Comparison of ENCODE assay signal across 16 cellular contexts in the genomic region with DNA sequence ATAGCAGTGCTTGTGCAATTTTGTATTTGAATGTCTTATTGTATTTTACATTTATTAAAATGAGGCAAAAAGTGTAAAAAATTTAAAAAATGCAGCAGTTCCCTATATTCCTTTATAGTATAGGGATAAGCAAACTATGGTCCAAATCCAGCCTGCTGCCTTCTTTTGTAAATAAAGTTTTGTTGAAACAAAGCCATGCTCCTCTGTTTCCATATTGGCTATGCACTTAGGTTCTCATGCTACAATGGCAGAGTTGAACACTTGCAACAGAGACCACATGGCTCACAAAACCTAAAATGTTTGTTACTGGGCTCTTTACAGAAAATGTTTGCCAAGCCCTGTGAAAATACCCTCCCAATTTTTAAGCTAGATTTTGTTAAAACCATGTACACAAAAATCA. TPM values are rescaled to one million over a fixed set of nuclear protein-coding genes. Genes with fewer than 3 reads are reported as not detected.
DNase-seq lines count a peak whose midpoint lies in the region; ATAC-seq, FAIRE-seq and TF ChIP-seq lines count a peak whose summit lies in the region.
"Had no signal": no experiment of that assay in that cellular context is flagged by ENCODE, and none has a peak within 500 bp of the region (broad histone marks: within the 10 kb centered on the region; RNA-seq: fewer than 3 reads in every experiment).

No MANE protein-coding gene starts in this region.

- H3K36me3 ChIP-seq in SK-N-MC (ENCODE audit: insufficient read depth, low read length), result no peaks in the 10 kb centered on the region
- H3K36me3 ChIP-seq in liver (ENCODE audit: control insufficient read depth in 4 of 4, insufficient read depth in 3 of 4, low read depth in 1 of 4, low read length in 3 of 4), result no peaks in the 10 kb centered on the region
- H3K36me3 ChIP-seq: BLaER1 treated with 17β-estradiol and CSF1 and Interleukin-3, amounts not matched to agents 10 nM and 100 nM had no signal

- no peaks in the 10 kb centered on the region for H3K27me3 ChIP-seq in liver (ENCODE audit: control insufficient read depth in 4 of 4, insufficient read depth in 4 of 4, low read length in 3 of 4)
- H3K27me3 ChIP-seq: BLaER1 treated with 17β-estradiol and CSF1 and Interleukin-3, amounts not matched to agents 10 nM and 100 nM had no signal

- 0 out of 3 replicates have a peak overlapping the region, but pooled peaks have one; percentile 28 for H3K4me2 ChIP-seq in A549

- H3K4me3 ChIP-seq in A549, result no peak overlapping the region
- no peak overlapping the region for H3K4me3 ChIP-seq in SK-N-MC
- H3K4me3 ChIP-seq in liver (ENCODE audit: low read depth in 1 of 3, low read length in 3 of 3), result no peak overlapping the region
- H3K4me3 ChIP-seq: BLaER1 treated with 17β-estradiol and CSF1 and Interleukin-3, amounts not matched to agents 10 nM and 100 nM had no signal

- POLR2A ChIA-PET in A549 (lab: Yijun Ruan, JAX), result interaction anchor here (0.6 kb wide), 1 partner anchor 43 kb away, joined by 4 read pairs; no protein-coding TSS in a partner anchor

- ATAC-seq in A549 (no peak), omental fat pad (ENCODE audit: low FRiP score) (no peak)

- TF ChIP-seq POLR2A in A549 (IDR thresholded peaks at IDR 0.05; ENCODE audit: low read length), result no peak

- TF ChIP-seq CTCF in A549 (IDR thresholded peaks at IDR 0.05), result no peak
- TF ChIP-seq CTCF in liver (IDR thresholded peaks at IDR 0.05; ENCODE audit: low read depth, low read length, missing input control), result no peak
- TF ChIP-seq CTCF in omental fat pad (IDR thresholded peaks at IDR 0.05), result no peak

- CTCF ChIA-PET in A549 (lab: Yijun Ruan, JAX), result interaction anchor here (0.6 to 4.3 kb wide), 5 partner anchors 14 to 149 kb away, joined by 3 to 19 read pairs (median 4); no protein-coding TSS in a partner anchor

- no peak for DNase-seq in A549 (ENCODE audit: low read depth in 1 of 2, low spot score in 1 of 2)
- no peak for DNase-seq in GM19239 (ENCODE audit: insufficient read length, low spot score)
- DNase-seq in SK-N-MC (ENCODE audit: low read depth, low spot score), result no peak
- no peak for DNase-seq in kidney tubule cell (ENCODE audit: low spot score)
- no peak for DNase-seq in NCI-H2107 treated with DMSO at 0.1 percent for 48 hours (lab: John Stamatoyannopoulos, UW; ENCODE audit: unreplicated experiment)
- DNase-seq in omental fat pad (ENCODE audit: low spot score), result no peak
- DNase-seq: 8988T; ACHN; CD4-positive, CD25-positive, alpha-beta regulatory T cell; DMS79; GOT3; H9 had no signal

- H3K9ac ChIP-seq in SK-N-MC (ENCODE audit: insufficient read length) (no peak overlapping the region), liver (ENCODE audit: low read depth in 1 of 2, low read length in 2 of 2) (no peak overlapping the region)

- H3K9me3 ChIP-seq in A549 (no peaks in the 10 kb centered on the region), SK-N-MC (ENCODE audit: low read depth, low read length) (no peaks in the 10 kb centered on the region), liver (ENCODE audit: control insufficient read depth in 4 of 4, low read length in 3 of 4) (no peaks in the 10 kb centered on the region)
- H3K9me3 ChIP-seq: BLaER1 treated with 17β-estradiol and CSF1 and Interleukin-3, amounts not matched to agents 10 nM and 100 nM had no signal

- no peak for TF ChIP-seq EP300 in A549 (IDR thresholded peaks at IDR 0.05)

- TF ChIP-seq RAD21 in A549 (conservative IDR thresholded peaks at IDR 0.05 in 1 of 2, IDR thresholded peaks at IDR 0.05 in 1 of 2) (no peak), liver (IDR thresholded peaks at IDR 0.05) (no peak)

- FAIRE-seq in A549 (lab: Jason Lieb, UNC), result no peak
- peak; percentile 66 for FAIRE-seq in GM19239 (lab: Jason Lieb, UNC)
- FAIRE-seq: GM12891, HTR-8/SVneo had no signal

- H3K4me1 ChIP-seq in A549 (peaks cover 91% of the 10 kb centered on the region), liver (ENCODE audit: control insufficient read depth in 4 of 4, insufficient read depth in 4 of 4, low read length in 3 of 4) (peaks cover 0 to 4% (median 2%) of the 10 kb centered on the region in 4 donors)

- H3K27ac ChIP-seq in A549 (peak overlapping the region; percentile 6 to 38; a peak in 4 of 6 replicates), SK-N-MC (0 out of 2 replicates have a peak overlapping the region, but pooled peaks have one; percentile 19), liver (ENCODE audit: low read depth in 1 of 2, low read length in 2 of 2) (no peak overlapping the region)

TF ChIP-seq in A549, 52 proteins besides CTCF, POLR2A, EP300 and RAD21:
- no peak for TF ChIP-seq RFX5 (IDR thresholded peaks at IDR 0.05)
- no peak for TF ChIP-seq FOSB (CRISPR knock-in tag; IDR thresholded peaks at IDR 0.05)
- no peak for TF ChIP-seq MAFK (IDR thresholded peaks at IDR 0.05; ENCODE audit: partially characterized antibody)
- no peak for TF ChIP-seq BHLHE40 (IDR thresholded peaks at IDR 0.05; ENCODE audit: low read depth, low read length)
- TF ChIP-seq PHF8 (IDR thresholded peaks at IDR 0.05; ENCODE audit: borderline replicate concordance, low read depth), result no peak

TF ChIP-seq in liver, 16 proteins besides CTCF, POLR2A, EP300 and RAD21:
- TF ChIP-seq RXRA (IDR thresholded peaks at IDR 0.05), result no peak
- peak; percentile 12 for TF ChIP-seq YY1 (IDR thresholded peaks at IDR 0.05)

RNA-seq across cellular contexts. Expression of a gene that starts 50.1 kb away (rescaled TPM):
- polyA plus RNA-seq in A549 (2011; rRNA removed) (39.0 and 49.3 TPM in 2 replicates), A549 (2017; fragmentation: RNase III; extraction: RNeasy Plus Mini Kit Qiagen cat#74134 plus additional on column Dnase treatment) (22.1 to 26.9 TPM (median 24.8 TPM) in 3 replicates), liver (1 to 10 TPM; 7.0 to 9.3 TPM)
- 6.3 and 7.7 TPM in 2 replicates for polyA plus RNA-seq in A549 (2012; cell fraction: cytosol; rRNA removed)
- 6.2 and 12.8 TPM in 2 replicates for polyA plus RNA-seq in A549 (2012; cell fraction: nucleus; rRNA removed)
- polyA minus RNA-seq in A549 (2011; rRNA and poly(A)+ RNA removed), result 32.2 and 32.4 TPM in 2 replicates
- total RNA-seq in liver (10 to 100 TPM; 15.2 to 29.1 TPM), omental fat pad (10 to 100 TPM; 20.4 to 47.4 (median 33.1) TPM)

Comparison
In these comparisons a context has a peak if more than half of its experiments do, and no peak if none do; other contexts are left out.
1. H3K27ac ChIP-seq: peak in A549 (2 of 2) and SK-N-MC (single experiment); none in liver (0 of 2).